In the genomic region with DNA sequence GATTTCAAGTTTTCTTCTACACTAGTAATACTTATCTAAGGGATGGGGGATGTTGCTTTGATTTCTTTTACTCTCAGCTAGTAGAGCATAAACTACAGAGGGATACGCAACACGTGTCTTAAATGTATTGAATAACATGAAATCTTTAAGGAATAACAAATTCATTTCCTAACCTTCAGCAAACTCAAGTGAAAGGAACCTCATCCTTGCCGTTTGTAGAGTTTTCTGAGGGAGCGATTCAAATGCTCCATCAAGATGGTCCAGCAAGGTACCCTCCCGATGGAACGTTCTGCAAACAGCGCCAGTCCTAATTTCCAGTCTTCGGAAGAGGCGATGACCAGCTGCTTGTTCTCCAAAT, we compare ENCODE assay signal across 8 cellular contexts.
"Had no signal": no experiment of that assay in that cellular context is flagged by ENCODE, and none has a peak within 500 bp of the region (broad histone marks: within the 10 kb centered on the region; RNA-seq: fewer than 3 reads in every experiment).

No MANE protein-coding gene starts in this region.

- H3K9me3 ChIP-seq: neutrophil, thyroid gland, uterus had no signal

- H3K36me3 ChIP-seq: neutrophil, thyroid gland, uterus had no signal

- H3K4me3 Mint-ChIP-seq: activated naive CD8-positive, alpha-beta T cell treated with anti-CD3 and anti-CD28 coated beads, Interleukin-2, amount 50 U/mL, for 24 hours; activated T-helper 1 cell treated with anti-CD3 and anti-CD28 coated beads, Interleukin-12 subunit alpha, Interleukin-12 subunit beta, Interleukin-2, Interleukin-4 antibody, amounts not matched to agents 30 ng/mL and 10 ng/mL and 1 ng/mL, durations not matched to agents 14 hours and 24 hours and 36 hours; effector memory CD8-positive, alpha-beta T cell; stimulated activated memory B cell treated with anti-CD40 and anti-IgM and Interleukin-4, amounts not matched to agents 10 μg/mL and 1 μg/mL and 100 μg/mL, for 72 hours; T-helper 2 cell treated with Interferon-gamma antibody and Interleukin-4, amounts not matched to agents 5 μg/mL and 100 μg/mL, for 36 hours had no signal

- H3K27ac Mint-ChIP-seq: activated naive CD8-positive, alpha-beta T cell treated with anti-CD3 and anti-CD28 coated beads, Interleukin-2, amount 50 U/mL, for 24 hours; effector memory CD8-positive, alpha-beta T cell; stimulated activated memory B cell treated with anti-CD40 and anti-IgM and Interleukin-4, amounts not matched to agents 10 μg/mL and 1 μg/mL and 100 μg/mL, for 72 hours; T-helper 2 cell treated with Interferon-gamma antibody and Interleukin-4, amounts not matched to agents 5 μg/mL and 100 μg/mL, for 36 hours had no signal

- H3K27ac ChIP-seq: neutrophil, thyroid gland had no signal

- H3K4me3 ChIP-seq: thyroid gland, uterus had no signal

- ATAC-seq: stimulated activated memory B cell treated with anti-CD40 and anti-IgM and Interleukin-4, amounts not matched to agents 10 μg/mL and 1 μg/mL and 100 μg/mL, for 72 hours had no signal

- H3K9me3 Mint-ChIP-seq: activated naive CD8-positive, alpha-beta T cell treated with anti-CD3 and anti-CD28 coated beads, Interleukin-2, amount 50 U/mL, for 24 hours; activated T-helper 1 cell treated with anti-CD3 and anti-CD28 coated beads, Interleukin-12 subunit alpha, Interleukin-12 subunit beta, Interleukin-2, Interleukin-4 antibody, amounts not matched to agents 30 ng/mL and 10 ng/mL and 1 ng/mL, durations not matched to agents 14 hours and 24 hours and 36 hours; effector memory CD8-positive, alpha-beta T cell; stimulated activated memory B cell treated with anti-CD40 and anti-IgM and Interleukin-4, amounts not matched to agents 10 μg/mL and 1 μg/mL and 100 μg/mL, for 72 hours; T-helper 2 cell treated with Interferon-gamma antibody and Interleukin-4, amounts not matched to agents 5 μg/mL and 100 μg/mL, for 36 hours had no signal

- H3K36me3 Mint-ChIP-seq: stimulated activated memory B cell treated with anti-CD40 and anti-IgM and Interleukin-4, amounts not matched to agents 10 μg/mL and 1 μg/mL and 100 μg/mL, for 72 hours had no signal

- H3K27me3 ChIP-seq: neutrophil, thyroid gland, uterus had no signal
